1 cellular context compared by ENCODE assay signal in the genomic region with DNA sequence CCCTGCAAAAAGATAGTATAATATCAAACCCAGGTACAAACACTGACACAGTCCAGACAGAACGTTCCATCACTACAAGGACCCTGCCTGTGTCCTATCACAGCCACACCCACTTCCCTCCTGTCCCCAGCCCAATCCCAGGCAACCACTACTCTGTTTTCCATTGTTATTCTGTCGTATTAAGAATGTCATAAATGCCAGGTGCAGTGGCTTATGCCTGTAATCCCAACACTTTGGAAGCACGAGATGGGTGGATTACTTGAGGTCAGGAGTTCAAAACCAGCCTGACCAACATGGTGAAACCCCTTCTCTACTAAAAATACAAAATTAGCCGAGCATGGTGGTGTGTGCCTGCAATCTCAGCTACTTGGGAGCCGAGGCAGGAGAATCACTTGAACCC.
TF ChIP-seq lines count a peak whose summit lies in the region.

No MANE protein-coding gene starts in this region.

TF ChIP-seq in GM23338, 12 proteins besides CTCF, POLR2A, EP300 and RAD21 (continued from another document):
- TF ChIP-seq, protein P1, sequence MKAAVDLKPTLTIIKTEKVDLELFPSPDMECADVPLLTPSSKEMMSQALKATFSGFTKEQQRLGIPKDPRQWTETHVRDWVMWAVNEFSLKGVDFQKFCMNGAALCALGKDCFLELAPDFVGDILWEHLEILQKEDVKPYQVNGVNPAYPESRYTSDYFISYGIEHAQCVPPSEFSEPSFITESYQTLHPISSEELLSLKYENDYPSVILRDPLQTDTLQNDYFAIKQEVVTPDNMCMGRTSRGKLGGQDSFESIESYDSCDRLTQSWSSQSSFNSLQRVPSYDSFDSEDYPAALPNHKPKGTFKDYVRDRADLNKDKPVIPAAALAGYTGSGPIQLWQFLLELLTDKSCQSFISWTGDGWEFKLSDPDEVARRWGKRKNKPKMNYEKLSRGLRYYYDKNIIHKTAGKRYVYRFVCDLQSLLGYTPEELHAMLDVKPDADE (IDR thresholded peaks at IDR 0.05), result no peak
- no peak for TF ChIP-seq CREB1 (CRISPR knock-in tag; IDR thresholded peaks at IDR 0.05; ENCODE audit: low read depth)
- no peak for TF ChIP-seq ZNF114 (CRISPR knock-in tag; IDR thresholded peaks at IDR 0.05)
- TF ChIP-seq POLR2AphosphoS5 (IDR thresholded peaks at IDR 0.05; ENCODE audit: low read depth), result no peak
- no peak for TF ChIP-seq STAT1 (IDR thresholded peaks at IDR 0.05; ENCODE audit: unreplicated experiment)
- TF ChIP-seq EZH2 (IDR thresholded peaks at IDR 0.05; ENCODE audit: low read depth, unreplicated experiment), result no peak
